In genomic region chr10:114172776-114173555, GRCh38 we compare ENCODE assay signal across 8 cellular contexts. TPM values are rescaled to one million over a fixed set of nuclear protein-coding genes. Genes with fewer than 3 reads are reported as not detected.
DNase-seq lines count a peak whose midpoint lies in the region; ATAC-seq and TF ChIP-seq lines count a peak whose summit lies in the region.

No MANE protein-coding gene starts in this region.

- peaks cover 57% of the 10 kb centered on the region for H3K79me2 ChIP-seq in PC-9 (ENCODE audit: low read depth)

- H3F3A ChIP-seq in PC-9 (ENCODE audit: insufficient read depth, low read depth), result peaks cover 14% of the 10 kb centered on the region

- intact Hi-C loops in PC-9 (cut with micrococcal nuclease; ENCODE audit: unreplicated experiment), result loop anchor here (10.0 kb wide), 1 partner anchor 102 kb away; no protein-coding TSS in a partner anchor

- peak overlapping the region; percentile 96 for H3K4me2 ChIP-seq in PC-9

- ATAC-seq in HG02840 (IDR thresholded peaks at IDR 0.05; ENCODE audit: low FRiP score, unreplicated experiment) (no peak), GM18907 (IDR thresholded peaks at IDR 0.05; ENCODE audit: unreplicated experiment) (no peak)

- H3K27me3 ChIP-seq in GM06990 (replicated peaks; ENCODE audit: control insufficient read depth, insufficient read depth, low read length) (no peaks in the 10 kb centered on the region), PC-9 (ENCODE audit: insufficient read depth, low read depth) (no peaks in the 10 kb centered on the region)

- DNase-seq in GM06990 (ENCODE audit: extremely low read depth, insufficient read length), result no peak
- no peak for DNase-seq in PC-9
- no peak for DNase-seq in epithelial cell of prostate (ENCODE audit: low read depth, low spot score)
- no peak for DNase-seq in osteocyte (ENCODE audit: extremely low spot score, unreplicated experiment)
- DNase-seq in H4 (ENCODE audit: low spot score), result no peak
- DNase-seq in NCI-H226, result no peak

- no peaks in the 10 kb centered on the region; the same call in 1 of the 2 replicates for H4K20me1 ChIP-seq in PC-9 (ENCODE audit: insufficient read depth)

- H3K27me3 Mint-ChIP-seq in osteocyte (ENCODE audit: unreplicated experiment), result peaks cover 2% of the 10 kb centered on the region

- CTCF ChIA-PET in PC-9 (lab: Charles Lee), result no interaction called here

- TF ChIP-seq CTCF in GM06990 (IDR thresholded peaks at IDR 0.05; ENCODE audit: insufficient read depth, low read length, poor library complexity, severe bottlenecking) (no peak), PC-9 (conservative IDR thresholded peaks at IDR 0.05) (no peak), osteocyte (IDR thresholded peaks at IDR 0.05) (no peak)

- H3K9me2 ChIP-seq in PC-9 (ENCODE audit: insufficient read depth), result no peaks in the 10 kb centered on the region

- POLR2A ChIA-PET in PC-9 (lab: Charles Lee; ENCODE audit: unreplicated experiment), result interaction anchor here (0.5 kb wide), 1 partner anchor 134 kb away, joined by 3 read pairs; no protein-coding TSS in a partner anchor

- peaks cover 11% of the 10 kb centered on the region for H3K36me3 Mint-ChIP-seq in osteocyte (ENCODE audit: unreplicated experiment)

- H2AFZ ChIP-seq in PC-9, result peak overlapping the region; percentile 92

- H3K27ac Mint-ChIP-seq in osteocyte (ENCODE audit: unreplicated experiment), result peak overlapping the region; percentile 98

- peaks cover 5% of the 10 kb centered on the region for H3K9me3 ChIP-seq in PC-9 (ENCODE audit: insufficient read depth, low read depth)

- peaks cover 29% of the 10 kb centered on the region for H3K4me1 Mint-ChIP-seq in osteocyte (ENCODE audit: unreplicated experiment)

- H3K4me3 ChIP-seq in GM06990 (replicated peaks; ENCODE audit: low read depth, low read length), result peak overlapping the region; percentile 98
- peak overlapping the region; percentile 89 for H3K4me3 ChIP-seq in PC-9

- H3K36me3 ChIP-seq in GM06990 (ENCODE audit: control insufficient read depth, insufficient read depth, low read length), result no peaks in the 10 kb centered on the region; the same call in 1 of the 2 replicates
- H3K36me3 ChIP-seq in PC-9 (ENCODE audit: low read depth), result peaks cover 12% of the 10 kb centered on the region; the same call in 1 of the 2 replicates

- H3K4me3 Mint-ChIP-seq in osteocyte (ENCODE audit: unreplicated experiment), result peak overlapping the region; percentile 100

- BruUV-seq in PC-9 (replicated peaks; lab: Mats Ljungman, UMichigan), result no TSS peak

- peaks cover 7% of the 10 kb centered on the region for H3K9me3 Mint-ChIP-seq in osteocyte (ENCODE audit: unreplicated experiment)

- H3K27ac ChIP-seq in PC-9, result peak overlapping the region; percentile 92
- H3K27ac ChIP-seq in epithelial cell of prostate, result peak overlapping the region; percentile 67

- H3K4me1 ChIP-seq in PC-9 (replicated peaks; ENCODE audit: insufficient read depth), result peaks cover 32% of the 10 kb centered on the region

RNA-seq across cellular contexts. Expression of gene CCDC186, which starts 1.0 kb away (rescaled TPM):
- total RNA-seq in PC-9 (2021), result 14.3 and 15.6 TPM in 2 replicates
- 18.2 and 23.8 TPM in 2 replicates for total RNA-seq in osteocyte
- 3.0 and 7.2 TPM in 2 replicates for total RNA-seq in H4 (2014; rRNA removed; shearing (Covaris generic))

RNA-seq across cellular contexts. Expression of gene TDRD1, which starts 6.2 kb away (rescaled TPM):
- total RNA-seq in PC-9 (2021), result not detected in 2 replicates
- total RNA-seq in osteocyte, result not detected in 2 replicates
- not detected in 2 replicates for total RNA-seq in H4 (2014; rRNA removed; shearing (Covaris generic))
